In genomic region chr11:8387693-8388092, GRCh38 we compare ENCODE assay signal across 26 cellular contexts.
"Had no signal": no experiment of that assay in that cellular context is flagged by ENCODE, and none has a peak within 500 bp of the region (broad histone marks: within the 10 kb centered on the region; RNA-seq: fewer than 3 reads in every experiment).

No MANE protein-coding gene starts in this region.

- H3K27ac ChIP-seq: heart right ventricle, hepatocyte, left ventricle myocardium inferior, neural progenitor cell, right atrium auricular region, skin epidermis, suprapubic skin, upper lobe of right lung had no signal

- H3K9ac ChIP-seq: neural progenitor cell had no signal

- H3K4me1 Mint-ChIP-seq: natural killer cell had no signal

- H3K36me3 ChIP-seq: heart right ventricle, left ventricle myocardium inferior, neural progenitor cell, ovary, right atrium auricular region, stomach, suprapubic skin, transverse colon, upper lobe of right lung had no signal

- H3K9me3 Mint-ChIP-seq: mesothelial cell of epicardium, natural killer cell, nephron progenitor cell, neural progenitor cell had no signal

- H3K9me3 ChIP-seq: heart right ventricle, left ventricle myocardium inferior, ovary, right atrium auricular region, stomach, suprapubic skin, transverse colon, upper lobe of right lung had no signal

- H3K27me3 ChIP-seq: heart right ventricle, hepatocyte, neural progenitor cell, ovary, right atrium auricular region, stomach, suprapubic skin, transverse colon, upper lobe of right lung had no signal

- H3K36me3 Mint-ChIP-seq: mesothelial cell of epicardium, natural killer cell had no signal

- H3K27me3 Mint-ChIP-seq: progenitor cell of endocrine pancreas; stimulated activated naive B cell treated with anti-CD40 and anti-IgM and Interleukin-4, amounts not matched to agents 10 μg/mL and 1 μg/mL and 100 μg/mL, for 72 hours had no signal

- H3K27ac Mint-ChIP-seq: natural killer cell; nephron progenitor cell; neural progenitor cell; progenitor cell of endocrine pancreas; stimulated activated naive B cell treated with anti-CD40 and anti-IgM and Interleukin-4, amounts not matched to agents 10 μg/mL and 1 μg/mL and 100 μg/mL, for 72 hours had no signal

- H3K4me3 Mint-ChIP-seq: mesothelial cell of epicardium; naive B cell; natural killer cell; nephron progenitor cell; neural progenitor cell; stimulated activated naive B cell treated with anti-CD40 and anti-IgM and Interleukin-4, amounts not matched to agents 10 μg/mL and 1 μg/mL and 100 μg/mL, for 72 hours had no signal

- ATAC-seq: heart right ventricle; natural killer cell; sciatic nerve; stimulated activated naive B cell treated with anti-CD40 and anti-IgM and Interleukin-4, amounts not matched to agents 10 μg/mL and 1 μg/mL and 100 μg/mL, for 72 hours; stimulated activated naive CD8-positive, alpha-beta T cell treated with anti-CD3 and anti-CD28 coated beads, Interleukin-15, Interleukin-2, amounts not matched to agents 100 U/mL and 50 U/mL, for 24 hours; upper lobe of right lung had no signal

- DNase-seq: heart right ventricle; islet precursor cell; left ventricle myocardium inferior; mesendoderm; naive B cell; natural killer cell; nephron progenitor cell; stimulated activated CD4-positive, alpha-beta T cell treated with anti-CD3 and anti-CD28 coated beads, Interleukin-12 subunit alpha, Interleukin-12 subunit beta, amount 100 ng/mL, for 4 hours; stimulated activated CD4-positive, alpha-beta T cell treated with anti-CD3 and anti-CD28 coated beads, Interleukin-15, amount 100 ng/mL, for 24 hours; stimulated activated CD4-positive, alpha-beta T cell treated with anti-CD3 and anti-CD28 coated beads, Interleukin-2, amount 100 ng/mL, for 24 hours; stimulated activated CD4-positive, alpha-beta T cell treated with anti-CD3 and anti-CD28 coated beads, Interleukin-4, amount 100 ng/mL, for 1 hour; stimulated activated naive B cell treated with anti-CD40 and anti-IgM and Interleukin-4, amounts not matched to agents 10 μg/mL and 1 μg/mL and 100 μg/mL, for 72 hours; stimulated activated naive CD8-positive, alpha-beta T cell treated with anti-CD3 and anti-CD28 coated beads, Interleukin-15, Interleukin-2, amounts not matched to agents 100 U/mL and 50 U/mL, for 24 hours; stomach; transverse colon; upper lobe of right lung had no signal

- H3K4me3 ChIP-seq: heart right ventricle, hepatocyte, left ventricle myocardium inferior, lung, neural progenitor cell, ovary, right atrium auricular region, skin epidermis, stomach, suprapubic skin, transverse colon, upper lobe of right lung had no signal
